Comparison of ENCODE assay signal across 11 cellular contexts in the genomic region with DNA sequence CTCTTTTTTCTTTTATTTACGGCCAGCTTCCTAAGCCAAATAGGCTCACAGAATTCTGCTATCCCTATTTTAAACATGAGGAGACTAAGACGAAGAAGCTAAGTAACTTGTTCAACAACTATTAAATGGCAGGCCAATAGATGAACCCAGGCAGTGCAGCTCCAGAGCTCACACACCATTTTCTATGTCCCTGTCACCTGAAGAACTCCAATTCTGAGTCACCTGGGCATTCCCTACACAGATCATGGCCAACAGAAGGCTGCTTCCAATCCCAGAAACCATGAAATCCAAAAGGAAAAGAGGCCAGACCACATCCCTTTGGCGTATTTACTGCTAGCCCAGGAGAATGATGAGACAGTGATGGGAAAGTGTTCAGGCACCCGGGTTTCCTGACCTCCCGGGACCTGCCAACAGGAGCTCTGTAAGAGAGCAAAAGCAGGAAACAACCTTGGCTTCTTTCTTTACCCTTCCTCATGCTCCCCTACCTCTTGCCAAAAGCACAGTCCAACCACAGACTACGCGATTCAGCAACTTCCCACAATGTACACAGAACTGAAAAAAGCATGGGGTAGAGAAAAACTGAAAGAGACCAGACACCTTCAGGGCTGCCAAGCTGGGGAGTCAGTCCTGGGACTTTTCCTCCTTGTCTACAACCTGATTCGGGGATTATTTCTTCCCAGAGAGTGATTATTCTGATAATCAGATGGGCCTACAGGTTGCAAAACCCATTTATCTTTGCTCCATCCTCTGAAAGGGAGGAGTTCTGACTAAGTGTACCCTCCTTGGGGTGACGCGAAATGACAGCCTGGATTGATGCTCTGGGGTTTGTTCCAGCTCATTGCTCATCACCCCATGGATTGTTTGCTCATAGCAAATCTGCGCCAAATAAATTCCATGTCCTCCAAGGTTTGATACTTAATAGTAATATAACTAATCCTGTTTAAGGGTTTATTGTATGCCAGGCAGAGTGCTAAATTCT. TPM values are rescaled to one million over a fixed set of nuclear protein-coding genes. Genes with fewer than 3 reads are reported as not detected.
A peak's percentile ranks its signal among the peaks of the same experiment; 100 is the strongest.
DNase-seq lines count a peak whose midpoint lies in the region; TF ChIP-seq lines count a peak whose summit lies in the region.
"Had no signal": no experiment of that assay in that cellular context is flagged by ENCODE, and none has a peak within 500 bp of the region (broad histone marks: within the 10 kb centered on the region; RNA-seq: fewer than 3 reads in every experiment).

No MANE protein-coding gene starts in this region.

- H3K4me3 Mint-ChIP-seq in endothelial cell (ENCODE audit: unreplicated experiment), result no peak overlapping the region
- H3K4me3 Mint-ChIP-seq: brain, naive B cell had no signal

- no peaks in the 10 kb centered on the region for H3K9me3 Mint-ChIP-seq in endothelial cell (ENCODE audit: unreplicated experiment)
- H3K9me3 Mint-ChIP-seq: brain, naive B cell had no signal

- H3K36me3 Mint-ChIP-seq in endothelial cell (ENCODE audit: low read depth, unreplicated experiment), result no peaks in the 10 kb centered on the region
- H3K36me3 Mint-ChIP-seq: brain had no signal

- no peaks in the 10 kb centered on the region for H3K36me3 ChIP-seq in skeletal muscle satellite cell (ENCODE audit: insufficient read depth, low read length)

- no peaks in the 10 kb centered on the region for H3K9me3 ChIP-seq in skeletal muscle satellite cell (replicated peaks; ENCODE audit: low read length)
- H3K9me3 ChIP-seq: testis had no signal

- DNase-seq in DMS 273 (lab: John Stamatoyannopoulos, UW; ENCODE audit: unreplicated experiment) (peak; percentile 36), DMS 273 treated with DMSO at 0.1 percent for 48 hours (lab: John Stamatoyannopoulos, UW) (no peak), NCI-H1092 treated with DMSO at 0.1 percent for 48 hours (lab: John Stamatoyannopoulos, UW) (peak; percentile 40), endothelial cell (ENCODE audit: low spot score) (no peak), foreskin melanocyte (no peak), NCI-H774 (lab: John Stamatoyannopoulos, UW) (no peak), cerebellar nuclear complex (lab: John Stamatoyannopoulos, UW) (no peak)
- DNase-seq: naive B cell, testis had no signal

- peak overlapping the region; percentile 32 for H3K4me2 ChIP-seq in skeletal muscle satellite cell (ENCODE audit: low read length)

- no peaks in the 10 kb centered on the region for H3K27me3 Mint-ChIP-seq in endothelial cell (ENCODE audit: unreplicated experiment)
- H3K27me3 Mint-ChIP-seq: naive B cell had no signal

- no peaks in the 10 kb centered on the region for H3K27me3 ChIP-seq in skeletal muscle satellite cell (ENCODE audit: control insufficient read depth, insufficient read depth, low read length)
- H3K27me3 ChIP-seq: testis had no signal

- peaks cover 11% of the 10 kb centered on the region for H3K4me1 Mint-ChIP-seq in endothelial cell (ENCODE audit: unreplicated experiment)
- H3K4me1 Mint-ChIP-seq: brain, naive B cell had no signal

- H3K27ac Mint-ChIP-seq in endothelial cell (ENCODE audit: unreplicated experiment), result peak overlapping the region; percentile 64
- H3K27ac Mint-ChIP-seq: brain had no signal

- no peak overlapping the region for H3K4me3 ChIP-seq in skeletal muscle satellite cell (ENCODE audit: low read length)
- H3K4me3 ChIP-seq: testis had no signal

- peaks cover 13% of the 10 kb centered on the region for H3K4me1 ChIP-seq in skeletal muscle satellite cell (ENCODE audit: control insufficient read depth, insufficient read depth, low read length)
- H3K4me1 ChIP-seq: testis had no signal

- TF ChIP-seq CTCF in endothelial cell (IDR thresholded peaks at IDR 0.05; ENCODE audit: unreplicated experiment), result no peak

- no peak overlapping the region for H3K9ac ChIP-seq in skeletal muscle satellite cell (ENCODE audit: low read depth, low read length)

RNA-seq across cellular contexts. Expression of a gene that starts 47.8 kb away (rescaled TPM):
- 2.7 TPM for total RNA-seq in endothelial cell (ENCODE audit: unreplicated experiment)
- under 0.01 and 0.44 TPM in 2 replicates for total RNA-seq in skeletal muscle satellite cell (2012; rRNA removed)

Comparison
In these comparisons a context has a peak if more than half of its experiments do, and no peak if none do; other contexts are left out.
1. DNase-seq: peak in DMS 273 (single experiment) and NCI-H1092 treated with DMSO at 0.1 percent for 48 hours (single experiment); none in DMS 273 treated with DMSO at 0.1 percent for 48 hours (single experiment), endothelial cell (single experiment), foreskin melanocyte (single experiment), NCI-H774 (single experiment) and cerebellar nuclear complex (0 of 2).